2 cellular contexts compared by ENCODE assay signal in the genomic region with DNA sequence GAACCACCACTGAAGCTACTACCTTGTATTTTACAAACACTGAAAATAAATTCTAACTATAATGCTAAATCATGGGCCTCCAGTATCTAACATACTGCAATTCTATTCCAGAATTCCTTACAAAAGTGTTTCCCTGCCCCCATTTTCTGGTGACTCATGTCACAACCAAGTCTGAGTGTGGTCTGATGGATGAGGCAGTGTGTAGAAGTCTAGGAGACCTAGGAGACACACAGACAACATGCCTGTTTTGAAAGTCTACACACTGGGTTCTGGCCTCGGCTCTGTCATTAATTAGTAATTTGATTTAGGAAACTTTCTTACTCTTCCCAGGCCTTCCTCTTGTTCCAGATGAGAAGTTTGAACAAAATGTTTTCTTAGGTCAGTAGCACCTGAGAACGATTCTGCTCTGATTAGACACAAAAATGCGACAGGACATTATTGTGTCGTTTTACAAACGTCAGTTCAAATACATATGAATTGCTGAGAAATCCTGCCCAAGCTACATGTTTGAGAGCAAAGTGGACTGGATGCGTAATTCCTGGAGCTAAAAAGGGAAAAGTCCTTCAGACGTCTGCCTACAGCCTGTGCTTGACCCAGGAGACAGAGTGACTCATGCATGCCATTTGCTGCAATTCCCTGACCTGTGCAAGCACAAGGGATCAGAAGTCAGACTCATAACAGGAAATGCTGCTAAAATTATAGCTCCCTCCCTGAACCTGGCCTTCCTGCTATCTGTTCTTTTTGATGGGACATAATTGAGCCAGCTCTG.
TF ChIP-seq lines count a peak whose summit lies in the region.

No MANE protein-coding gene starts in this region.

TF ChIP-seq in HepG2, 621 proteins besides CTCF, POLR2A, EP300 and RAD21 (continued from another document and continues in another):
- TF ChIP-seq GABPB1 (CRISPR knock-in tag; IDR thresholded peaks at IDR 0.05) (0 out of 2 replicates have a peak, but pooled peaks have one; percentile 16), TRIM24 (CRISPR knock-in tag; IDR thresholded peaks at IDR 0.05) (no peak), XRCC5 (optimal IDR thresholded peaks at IDR 0.05; ENCODE audit: low read length) (peak; percentile 30), ZNF280B (CRISPR knock-in tag; IDR thresholded peaks at IDR 0.05; ENCODE audit: borderline replicate concordance) (no peak), RAD51 (IDR thresholded peaks at IDR 0.05; ENCODE audit: borderline replicate concordance) (no peak), GABPA (IDR thresholded peaks at IDR 0.05; ENCODE audit: low read depth, low read length) (no peak), GABPA (CRISPR knock-in tag; IDR thresholded peaks at IDR 0.05; ENCODE audit: low read depth) (peak; percentile 63), ETV5 (CRISPR knock-in tag; IDR thresholded peaks at IDR 0.05; ENCODE audit: borderline replicate concordance) (0 out of 2 replicates have a peak, but pooled peaks have one; percentile 18), TEAD3 (CRISPR knock-in tag; optimal IDR thresholded peaks at IDR 0.05; ENCODE audit: borderline replicate concordance) (peak; percentile 49), NR2F6 (IDR thresholded peaks at IDR 0.05) (no peak), NR2F6 (CRISPR knock-in tag; IDR thresholded peaks at IDR 0.05) (peak; percentile 48; the same call in 1 of the 2 replicates), ZNF256 (CRISPR knock-in tag; conservative IDR thresholded peaks at IDR 0.05) (no peak), NFAT5 (CRISPR knock-in tag; IDR thresholded peaks at IDR 0.05) (no peak), FOSL2 (CRISPR knock-in tag; IDR thresholded peaks at IDR 0.05) (peak; percentile 85), ZNF12 (CRISPR knock-in tag; IDR thresholded peaks at IDR 0.05) (peak; percentile 97), ELF3 (CRISPR knock-in tag; IDR thresholded peaks at IDR 0.05) (peak; percentile 70), RXRB (CRISPR knock-in tag; IDR thresholded peaks at IDR 0.05; ENCODE audit: borderline replicate concordance) (0 out of 2 replicates have a peak, but pooled peaks have one; percentile 15), BCL6 (CRISPR knock-in tag; IDR thresholded peaks at IDR 0.05) (0 out of 2 replicates have a peak, but pooled peaks have one; percentile 28)
- TF ChIP-seq, protein P1, sequence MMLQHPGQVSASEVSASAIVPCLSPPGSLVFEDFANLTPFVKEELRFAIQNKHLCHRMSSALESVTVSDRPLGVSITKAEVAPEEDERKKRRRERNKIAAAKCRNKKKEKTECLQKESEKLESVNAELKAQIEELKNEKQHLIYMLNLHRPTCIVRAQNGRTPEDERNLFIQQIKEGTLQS (CRISPR knock-in tag; IDR thresholded peaks at IDR 0.05) = 0 out of 2 replicates have a peak, but pooled peaks have one; percentile 35

TF ChIP-seq in WTC11, 78 proteins besides CTCF, POLR2A, EP300 and RAD21 (continued from another document):
- TF ChIP-seq, protein P2, sequence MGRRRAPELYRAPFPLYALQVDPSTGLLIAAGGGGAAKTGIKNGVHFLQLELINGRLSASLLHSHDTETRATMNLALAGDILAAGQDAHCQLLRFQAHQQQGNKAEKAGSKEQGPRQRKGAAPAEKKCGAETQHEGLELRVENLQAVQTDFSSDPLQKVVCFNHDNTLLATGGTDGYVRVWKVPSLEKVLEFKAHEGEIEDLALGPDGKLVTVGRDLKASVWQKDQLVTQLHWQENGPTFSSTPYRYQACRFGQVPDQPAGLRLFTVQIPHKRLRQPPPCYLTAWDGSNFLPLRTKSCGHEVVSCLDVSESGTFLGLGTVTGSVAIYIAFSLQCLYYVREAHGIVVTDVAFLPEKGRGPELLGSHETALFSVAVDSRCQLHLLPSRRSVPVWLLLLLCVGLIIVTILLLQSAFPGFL (CRISPR knock-in tag; IDR thresholded peaks at IDR 0.05; ENCODE audit: borderline replicate concordance) = no peak
- TF ChIP-seq, protein P3, sequence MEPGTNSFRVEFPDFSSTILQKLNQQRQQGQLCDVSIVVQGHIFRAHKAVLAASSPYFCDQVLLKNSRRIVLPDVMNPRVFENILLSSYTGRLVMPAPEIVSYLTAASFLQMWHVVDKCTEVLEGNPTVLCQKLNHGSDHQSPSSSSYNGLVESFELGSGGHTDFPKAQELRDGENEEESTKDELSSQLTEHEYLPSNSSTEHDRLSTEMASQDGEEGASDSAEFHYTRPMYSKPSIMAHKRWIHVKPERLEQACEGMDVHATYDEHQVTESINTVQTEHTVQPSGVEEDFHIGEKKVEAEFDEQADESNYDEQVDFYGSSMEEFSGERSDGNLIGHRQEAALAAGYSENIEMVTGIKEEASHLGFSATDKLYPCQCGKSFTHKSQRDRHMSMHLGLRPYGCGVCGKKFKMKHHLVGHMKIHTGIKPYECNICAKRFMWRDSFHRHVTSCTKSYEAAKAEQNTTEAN (CRISPR knock-in tag; IDR thresholded peaks at IDR 0.05) = no peak
- no peak for TF ChIP-seq ZNF121 (CRISPR knock-in tag; IDR thresholded peaks at IDR 0.05)
- TF ChIP-seq, protein P4, sequence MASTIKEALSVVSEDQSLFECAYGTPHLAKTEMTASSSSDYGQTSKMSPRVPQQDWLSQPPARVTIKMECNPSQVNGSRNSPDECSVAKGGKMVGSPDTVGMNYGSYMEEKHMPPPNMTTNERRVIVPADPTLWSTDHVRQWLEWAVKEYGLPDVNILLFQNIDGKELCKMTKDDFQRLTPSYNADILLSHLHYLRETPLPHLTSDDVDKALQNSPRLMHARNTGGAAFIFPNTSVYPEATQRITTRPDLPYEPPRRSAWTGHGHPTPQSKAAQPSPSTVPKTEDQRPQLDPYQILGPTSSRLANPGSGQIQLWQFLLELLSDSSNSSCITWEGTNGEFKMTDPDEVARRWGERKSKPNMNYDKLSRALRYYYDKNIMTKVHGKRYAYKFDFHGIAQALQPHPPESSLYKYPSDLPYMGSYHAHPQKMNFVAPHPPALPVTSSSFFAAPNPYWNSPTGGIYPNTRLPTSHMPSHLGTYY (CRISPR knock-in tag; IDR thresholded peaks at IDR 0.05) = no peak
- TF ChIP-seq RORB (CRISPR knock-in tag; IDR thresholded peaks at IDR 0.05) = no peak
- no peak for TF ChIP-seq JUN (CRISPR knock-in tag; IDR thresholded peaks at IDR 0.05)
- TF ChIP-seq JAZF1 (CRISPR knock-in tag; IDR thresholded peaks at IDR 0.05) = no peak
- no peak for TF ChIP-seq MAX (CRISPR knock-in tag; IDR thresholded peaks at IDR 0.05)
- TF ChIP-seq ATF6 (CRISPR knock-in tag; IDR thresholded peaks at IDR 0.05) = no peak
- TF ChIP-seq, protein P5, sequence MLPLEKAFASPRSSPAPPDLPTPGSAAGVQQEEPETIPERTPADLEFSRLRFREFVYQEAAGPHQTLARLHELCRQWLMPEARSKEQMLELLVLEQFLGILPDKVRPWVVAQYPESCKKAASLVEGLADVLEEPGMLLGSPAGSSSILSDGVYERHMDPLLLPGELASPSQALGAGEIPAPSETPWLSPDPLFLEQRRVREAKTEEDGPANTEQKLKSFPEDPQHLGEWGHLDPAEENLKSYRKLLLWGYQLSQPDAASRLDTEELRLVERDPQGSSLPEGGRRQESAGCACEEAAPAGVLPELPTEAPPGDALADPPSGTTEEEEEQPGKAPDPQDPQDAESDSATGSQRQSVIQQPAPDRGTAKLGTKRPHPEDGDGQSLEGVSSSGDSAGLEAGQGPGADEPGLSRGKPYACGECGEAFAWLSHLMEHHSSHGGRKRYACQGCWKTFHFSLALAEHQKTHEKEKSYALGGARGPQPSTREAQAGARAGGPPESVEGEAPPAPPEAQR (CRISPR knock-in tag; IDR thresholded peaks at IDR 0.05) = no peak
- TF ChIP-seq CREM (CRISPR knock-in tag; IDR thresholded peaks at IDR 0.05) = no peak
- no peak for TF ChIP-seq SP1 (CRISPR knock-in tag; conservative IDR thresholded peaks at IDR 0.05)
- no peak for TF ChIP-seq ELF4 (CRISPR knock-in tag; IDR thresholded peaks at IDR 0.05; ENCODE audit: low read depth)
